ENCODE assay signal across 1 cellular context in the genomic region with DNA sequence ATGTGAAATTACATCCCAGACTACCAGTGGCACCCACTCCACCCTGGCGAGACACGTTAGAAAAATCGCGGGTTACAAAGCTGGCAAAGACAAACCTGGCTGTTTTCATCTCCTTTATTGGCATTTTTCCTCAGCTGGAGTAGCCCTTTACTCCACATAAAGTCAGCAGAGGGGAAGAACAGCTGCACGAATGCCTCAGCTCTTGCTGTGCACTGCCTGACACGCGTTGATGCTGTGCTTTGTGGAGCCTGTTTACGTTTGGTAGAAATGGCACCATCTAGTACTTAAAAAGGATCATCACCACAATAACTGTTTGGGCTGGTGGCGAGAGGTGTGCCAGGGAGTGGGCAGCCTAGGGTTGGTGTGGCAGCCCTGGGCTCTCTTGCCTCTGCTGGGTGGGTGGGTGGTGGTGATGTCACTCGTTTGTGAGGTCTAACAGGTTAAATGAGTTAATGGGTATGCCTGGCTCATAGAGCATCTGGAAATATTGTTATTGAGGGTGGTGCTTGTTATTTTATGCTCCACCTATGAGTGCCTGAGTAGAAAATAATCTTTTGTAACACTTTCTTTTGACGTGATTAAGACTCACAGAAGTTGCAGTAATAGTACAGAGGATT.
TF ChIP-seq lines count a peak whose summit lies in the region.

No MANE protein-coding gene starts in this region.

TF ChIP-seq in HEK293, 187 proteins besides CTCF, POLR2A, EP300 and RAD21 (continued from another document):
- TF ChIP-seq, protein P1, sequence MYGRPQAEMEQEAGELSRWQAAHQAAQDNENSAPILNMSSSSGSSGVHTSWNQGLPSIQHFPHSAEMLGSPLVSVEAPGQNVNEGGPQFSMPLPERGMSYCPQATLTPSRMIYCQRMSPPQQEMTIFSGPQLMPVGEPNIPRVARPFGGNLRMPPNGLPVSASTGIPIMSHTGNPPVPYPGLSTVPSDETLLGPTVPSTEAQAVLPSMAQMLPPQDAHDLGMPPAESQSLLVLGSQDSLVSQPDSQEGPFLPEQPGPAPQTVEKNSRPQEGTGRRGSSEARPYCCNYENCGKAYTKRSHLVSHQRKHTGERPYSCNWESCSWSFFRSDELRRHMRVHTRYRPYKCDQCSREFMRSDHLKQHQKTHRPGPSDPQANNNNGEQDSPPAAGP (tag by site-specific recombination; IDR thresholded peaks at IDR 0.05): peak; percentile 68
- TF ChIP-seq ZNF610 (tag by site-specific recombination; IDR thresholded peaks at IDR 0.05; ENCODE audit: borderline replicate concordance): no peak
- TF ChIP-seq ZSCAN30 (tag by site-specific recombination; IDR thresholded peaks at IDR 0.05): no peak
- no peak for TF ChIP-seq SETDB1 (IDR thresholded peaks at IDR 0.05; ENCODE audit: insufficient read length, low read length)
- TF ChIP-seq ZNF701 (tag by site-specific recombination; IDR thresholded peaks at IDR 0.05): no peak
- TF ChIP-seq ZFHX2 (tag by site-specific recombination; conservative IDR thresholded peaks at IDR 0.05): peak; percentile 65
